ENCODE assay signal across 22 cellular contexts in the genomic region with DNA sequence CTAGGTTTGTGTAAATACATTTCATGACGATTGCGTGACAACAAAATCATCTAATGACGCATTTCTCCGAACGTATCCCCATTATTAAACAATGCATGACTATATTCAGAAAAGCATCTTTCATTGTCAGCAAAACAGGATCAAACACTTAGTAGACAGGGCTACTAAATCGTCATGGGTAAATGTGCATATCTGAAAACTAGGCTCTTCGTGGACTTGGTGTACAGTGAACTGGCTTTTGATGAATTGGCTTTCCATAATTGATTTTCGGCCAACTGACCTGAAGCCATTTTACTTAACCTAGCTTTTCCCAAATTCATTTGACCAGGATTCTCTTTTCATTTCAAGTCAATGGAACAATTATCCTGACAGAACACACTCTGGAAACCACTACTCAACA.
DNase-seq lines count a peak whose midpoint lies in the region; ATAC-seq, FAIRE-seq and TF ChIP-seq lines count a peak whose summit lies in the region.
"Had no signal": no experiment of that assay in that cellular context is flagged by ENCODE, and none has a peak within 500 bp of the region (broad histone marks: within the 10 kb centered on the region; RNA-seq: fewer than 3 reads in every experiment).

No MANE protein-coding gene starts in this region.

- TF ChIP-seq CTCF in endothelial cell of umbilical vein (IDR thresholded peaks at IDR 0.05; ENCODE audit: extremely low read depth in 1 of 2, insufficient read depth in 1 of 2, low read depth in 1 of 2, low read length in 2 of 2): no peak
- TF ChIP-seq CTCF in brain microvascular endothelial cell (IDR thresholded peaks at IDR 0.05; ENCODE audit: low read depth, low read length, missing control alignments): no peak
- TF ChIP-seq CTCF in A673 (conservative IDR thresholded peaks at IDR 0.05; ENCODE audit: low read depth, low read length): no peak

- DNase-seq in COLO829 (ENCODE audit: low spot score) (peak; percentile 81), SK-MEL-5 (ENCODE audit: low read depth, low spot score) (peak; percentile 99), endothelial cell of umbilical vein (ENCODE audit: low read depth, low spot score) (peak; percentile 17), lung microvascular endothelial cell (ENCODE audit: low read depth in 2 of 2) (peak; percentile 42 to 53), brain microvascular endothelial cell (no peak), AG20443 (ENCODE audit: low spot score) (no peak), A673 (ENCODE audit: low spot score) (no peak)
- DNase-seq: 8988T; BE2C; CD4-positive, alpha-beta T cell; CD8-positive, alpha-beta T cell; COR-L47; DMS79 treated with DMSO at 0.1 percent for 48 hours; GF-D8 had no signal

- H3K4me1 ChIP-seq in endothelial cell of umbilical vein (ENCODE audit: control insufficient read depth, extremely low read depth, insufficient read depth, low read length) (no peaks in the 10 kb centered on the region), A673 (ENCODE audit: insufficient read depth, low read length, poor library complexity, severe bottlenecking) (no peaks in the 10 kb centered on the region)
- H3K4me1 ChIP-seq: BE2C had no signal

- POLR2A ChIA-PET in endothelial cell of umbilical vein (lab: Charles Lee): no interaction called here
- POLR2A ChIA-PET in A673 (lab: Charles Lee; ENCODE audit: low non-redundant PET): no interaction called here

- FAIRE-seq in endothelial cell of umbilical vein (lab: Jason Lieb, UNC): no peak
- FAIRE-seq: A204.1, D721Med, G401.6, GM12891, GM18507 had no signal

- H3K4me2 ChIP-seq in endothelial cell of umbilical vein (ENCODE audit: insufficient read depth, low read length): no peak overlapping the region

- TF ChIP-seq POLR2A in endothelial cell of umbilical vein (IDR thresholded peaks at IDR 0.05; ENCODE audit: low read depth, low read length): no peak

- in situ Hi-C loops in SK-MEL-5 (cut with HindIII; ENCODE audit: low pct_unique_long_range_greater_than_20kb, low sequenced_read_pairs) (no loop called here), brain microvascular endothelial cell (cut with HindIII; ENCODE audit: low pct_ligation_motif_present, low sequenced_read_pairs) (no loop called here)

- CTCF ChIA-PET in endothelial cell of umbilical vein (lab: Charles Lee) (interaction anchor here (1.5 kb wide), 1 partner anchor 17 kb away, joined by 3 read pairs; no protein-coding TSS in a partner anchor), A673 (lab: Charles Lee) (no interaction called here)

- H3K9me1 ChIP-seq in endothelial cell of umbilical vein (replicated peaks; ENCODE audit: control insufficient read depth, extremely low read depth, insufficient read depth, low read length): no peaks in the 10 kb centered on the region

- no TSS peak for BruUV-seq in endothelial cell of umbilical vein (replicated peaks; lab: Mats Ljungman, UMichigan)
- BruUV-seq in A673 (replicated peaks; lab: Mats Ljungman, UMichigan): no TSS peak

- dilution Hi-C loops in endothelial cell of umbilical vein (cut with MboI; ENCODE audit: extremely low pct_ligation_motif_present, low sequenced_read_pairs): no loop called here

- H3K9ac ChIP-seq in endothelial cell of umbilical vein (replicated peaks; ENCODE audit: extremely low read depth, insufficient read depth, low read length): no peak overlapping the region
- H3K9ac ChIP-seq: BLaER1 treated with 17β-estradiol and CSF1 and Interleukin-3, amounts not matched to agents 10 nM and 100 nM had no signal

- H3K9me3 ChIP-seq in endothelial cell of umbilical vein (replicated peaks; ENCODE audit: control insufficient read depth, insufficient read depth, low read length): no peaks in the 10 kb centered on the region
- no peaks in the 10 kb centered on the region for H3K9me3 ChIP-seq in A673 (ENCODE audit: low read depth, low read length, poor library complexity, severe bottlenecking)
- H3K9me3 ChIP-seq: BE2C; BLaER1 treated with 17β-estradiol and CSF1 and Interleukin-3, amounts not matched to agents 10 nM and 100 nM had no signal

- H3K79me2 ChIP-seq in endothelial cell of umbilical vein (ENCODE audit: control insufficient read depth, insufficient read depth, low read length): no peaks in the 10 kb centered on the region

- no peak overlapping the region for H3K4me3 ChIP-seq in endothelial cell of umbilical vein (replicated peaks in 1 of 3; ENCODE audit: insufficient read depth in 1 of 3, low read depth in 1 of 3, low read length in 3 of 3)
- no peak overlapping the region for H3K4me3 ChIP-seq in brain microvascular endothelial cell (ENCODE audit: low read depth, low read length)
- no peak overlapping the region for H3K4me3 ChIP-seq in A673 (ENCODE audit: low read depth, low read length, poor library complexity, severe bottlenecking)
- H3K4me3 ChIP-seq: BLaER1 treated with 17β-estradiol and CSF1 and Interleukin-3, amounts not matched to agents 10 nM and 100 nM had no signal

- H4K20me1 ChIP-seq in endothelial cell of umbilical vein (replicated peaks; ENCODE audit: control insufficient read depth, extremely low read depth, insufficient read depth, low read length): no peaks in the 10 kb centered on the region
- H4K20me1 ChIP-seq: BLaER1 treated with 17β-estradiol and CSF1 and Interleukin-3, amounts not matched to agents 10 nM and 100 nM had no signal

- no peak for ATAC-seq in GM18502 (IDR thresholded peaks at IDR 0.05; ENCODE audit: poor library complexity, unreplicated experiment)
- ATAC-seq: CD8-positive, alpha-beta T cell had no signal

- H3K36me3 ChIP-seq in endothelial cell of umbilical vein (ENCODE audit: control insufficient read depth in 2 of 2, extremely low read depth in 1 of 2, insufficient read depth in 2 of 2, low read length in 2 of 2) (no peaks in the 10 kb centered on the region), brain microvascular endothelial cell (replicated peaks) (no peaks in the 10 kb centered on the region), A673 (ENCODE audit: insufficient read depth, low read length, poor library complexity, severe bottlenecking) (no peaks in the 10 kb centered on the region)

- no peaks in the 10 kb centered on the region for H3K27me3 ChIP-seq in endothelial cell of umbilical vein (ENCODE audit: control insufficient read depth in 2 of 2, insufficient read depth in 2 of 2, low read length in 2 of 2)
- no peaks in the 10 kb centered on the region for H3K27me3 ChIP-seq in brain microvascular endothelial cell (replicated peaks)
- H3K27me3 ChIP-seq in A673 (replicated peaks; ENCODE audit: insufficient read depth, low read depth, low read length, poor library complexity): no peaks in the 10 kb centered on the region
- H3K27me3 ChIP-seq: BE2C; BLaER1 treated with 17β-estradiol and CSF1 and Interleukin-3, amounts not matched to agents 10 nM and 100 nM had no signal

- H3K27ac ChIP-seq in endothelial cell of umbilical vein (ENCODE audit: insufficient read depth, low read depth, low read length): no peak overlapping the region
- no peak overlapping the region for H3K27ac ChIP-seq in brain microvascular endothelial cell
- no peak overlapping the region for H3K27ac ChIP-seq in A673 (ENCODE audit: low read depth, low read length, poor library complexity, severe bottlenecking)
- H3K27ac ChIP-seq: BLaER1 treated with 17β-estradiol and CSF1 and Interleukin-3, amounts not matched to agents 10 nM and 100 nM; C4-2B had no signal

- no peak overlapping the region for H2AFZ ChIP-seq in endothelial cell of umbilical vein (ENCODE audit: low read depth, low read length)

- intact Hi-C loops in endothelial cell of umbilical vein (cut with micrococcal nuclease) (no loop called here), A673 (cut with micrococcal nuclease; ENCODE audit: unreplicated experiment) (no loop called here)

TF ChIP-seq in endothelial cell of umbilical vein, 7 proteins besides CTCF, POLR2A, EP300 and RAD21:
- TF ChIP-seq GATA2 (IDR thresholded peaks at IDR 0.05; ENCODE audit: insufficient read depth, insufficient read length, low read depth, low read length): no peak
- no peak for TF ChIP-seq EZH2 (IDR thresholded peaks at IDR 0.05; ENCODE audit: borderline replicate concordance, low read depth, low read length, severe bottlenecking)
- no peak for TF ChIP-seq POLR2AphosphoS5 (IDR thresholded peaks at IDR 0.05; ENCODE audit: insufficient read depth, low read depth, low read length)
- TF ChIP-seq, protein P1, sequence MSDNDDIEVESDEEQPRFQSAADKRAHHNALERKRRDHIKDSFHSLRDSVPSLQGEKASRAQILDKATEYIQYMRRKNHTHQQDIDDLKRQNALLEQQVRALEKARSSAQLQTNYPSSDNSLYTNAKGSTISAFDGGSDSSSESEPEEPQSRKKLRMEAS (IDR thresholded peaks at IDR 0.05; ENCODE audit: insufficient read depth, insufficient read length): no peak
- TF ChIP-seq JUN (IDR thresholded peaks at IDR 0.05; ENCODE audit: borderline replicate concordance, insufficient read depth, insufficient read length, low read depth): no peak

Comparison
In these comparisons a context has a peak if more than half of its experiments do, and no peak if none do; other contexts are left out.
1. DNase-seq: peak in COLO829 (single experiment), SK-MEL-5 (single experiment), endothelial cell of umbilical vein (single experiment) and lung microvascular endothelial cell (2 of 2); none in brain microvascular endothelial cell (single experiment), AG20443 (single experiment) and A673 (single experiment).